ENCODE assay signal across 34 cellular contexts in genomic region chr10:95282115-95282514, GRCh38. TPM values are rescaled to one million over a fixed set of nuclear protein-coding genes. Genes with fewer than 3 reads are reported as not detected.
A peak's percentile ranks its signal among the peaks of the same experiment; 100 is the strongest.
DNase-seq lines count a peak whose midpoint lies in the region; ATAC-seq, FAIRE-seq and TF ChIP-seq lines count a peak whose summit lies in the region.
"Had no signal": no experiment of that assay in that cellular context is flagged by ENCODE, and none has a peak within 500 bp of the region (broad histone marks: within the 10 kb centered on the region; RNA-seq: fewer than 3 reads in every experiment).

No MANE protein-coding gene starts in this region.

- H3K9ac ChIP-seq in IMR-90 (ENCODE audit: low read depth, low read length) (no peak overlapping the region), HepG2 (ENCODE audit: insufficient read depth, low read depth, low read length) (no peak overlapping the region), smooth muscle cell (ENCODE audit: low read depth) (no peak overlapping the region)
- H3K9ac ChIP-seq: BLaER1 had no signal

- H3K36me3 ChIP-seq in IMR-90 (ENCODE audit: control insufficient read depth, insufficient read depth, low read length) = peaks cover 8% of the 10 kb centered on the region; the same call in 1 of the 2 replicates
- H3K36me3 ChIP-seq in HepG2 (replicated peaks in 1 of 2; ENCODE audit: control insufficient read depth in 1 of 2, insufficient read depth in 2 of 2, low read length in 2 of 2) = peaks cover 2 to 7% of the 10 kb centered on the region in 2 experiments; a peak in 3 of 5 replicates
- H3K36me3 ChIP-seq in smooth muscle cell (ENCODE audit: low read depth) = no peaks in the 10 kb centered on the region
- H3K36me3 ChIP-seq: SJCRH30 had no signal

- H3K27me3 ChIP-seq in IMR-90 (ENCODE audit: control insufficient read depth, insufficient read depth, low read length) (no peaks in the 10 kb centered on the region), HepG2 (ENCODE audit: control insufficient read depth in 1 of 2, insufficient read depth in 2 of 2, low read length in 2 of 2) (no peaks in the 10 kb centered on the region), smooth muscle cell (ENCODE audit: low read depth) (no peaks in the 10 kb centered on the region)
- H3K27me3 ChIP-seq: BLaER1, SJCRH30, upper lobe of left lung had no signal

- H3K4me1 ChIP-seq in IMR-90 (ENCODE audit: control insufficient read depth, insufficient read depth, low read length) (peaks cover 25% of the 10 kb centered on the region), HepG2 (ENCODE audit: insufficient read depth, low read length) (peaks cover 100% of the 10 kb centered on the region), smooth muscle cell (ENCODE audit: low read depth) (peaks cover 3% of the 10 kb centered on the region)
- H3K4me1 ChIP-seq: SJCRH30 had no signal

- no peak overlapping the region for H2BK15ac ChIP-seq in IMR-90 (ENCODE audit: low read depth, low read length)

- H4K5ac ChIP-seq in IMR-90 (ENCODE audit: low read depth, low read length) = no peak overlapping the region

- H3K4me3 ChIP-seq in IMR-90 (ENCODE audit: insufficient read depth, low read depth, low read length) = no peak overlapping the region
- no peak overlapping the region for H3K4me3 ChIP-seq in astrocyte of the spinal cord (ENCODE audit: low read depth, low read length)
- no peak overlapping the region for H3K4me3 ChIP-seq in HepG2 (replicated peaks in 1 of 3; ENCODE audit: insufficient read depth in 1 of 3, low read depth in 2 of 3, low read length in 3 of 3)
- no peak overlapping the region for H3K4me3 ChIP-seq in smooth muscle cell
- H3K4me3 ChIP-seq: BLaER1, coronary artery, SJCRH30, skin epidermis, upper lobe of left lung had no signal

- H2BK5ac ChIP-seq in IMR-90 (ENCODE audit: low read depth, low read length, poor library complexity, severe bottlenecking) = peak overlapping the region; percentile 43

- FAIRE-seq in HepG2 (lab: Jason Lieb, UNC) (no peak), GM12892 (lab: Jason Lieb, UNC) (no peak)
- FAIRE-seq: bronchial epithelial cell, frontal cortex, GM18507, RCC 7860 had no signal

- H3K23ac ChIP-seq in IMR-90 (ENCODE audit: low read depth, low read length) = no peak overlapping the region

- TF ChIP-seq RAD21 in IMR-90 (IDR thresholded peaks at IDR 0.05; ENCODE audit: low read length) = no peak
- TF ChIP-seq RAD21 in HepG2 (CRISPR knock-in tag; IDR thresholded peaks at IDR 0.05) = no peak

- peak; percentile 31 for DNase-seq in IMR-90
- DNase-seq in astrocyte of the spinal cord (ENCODE audit: low read depth, low spot score) = peak; percentile 52
- DNase-seq in HepG2 (ENCODE audit: low spot score) = peak; percentile 50
- no peak for DNase-seq in smooth muscle cell (lab: John Stamatoyannopoulos, UW; ENCODE audit: unreplicated experiment)
- no peak for DNase-seq in HuH-7.5 (ENCODE audit: low spot score)
- DNase-seq in GM12892 (ENCODE audit: insufficient read length) = no peak
- DNase-seq: activated CD4-positive, alpha-beta memory T cell treated with anti-CD3 and anti-CD28 coated beads for 36 hours; activated CD4-positive, CD25-positive, alpha-beta regulatory T cell treated with anti-CD3 and anti-CD28 coated beads, Interleukin-2, amount 50 U/mL, for 72 hours; activated CD8-positive, alpha-beta memory T cell treated with anti-CD3 and anti-CD28 coated beads, Interleukin-2, amount 50 U/mL, for 48 hours; activated naive CD4-positive, alpha-beta T cell treated with anti-CD3 and anti-CD28 coated beads, Interleukin-2, amount 50 U/mL, for 16 hours; amygdala; COR-L47; effector memory CD4-positive, alpha-beta T cell; GF-D8; hippocampal formation; naive thymus-derived CD8-positive, alpha-beta T cell; NCI-H1105; NCI-H2029; NCI-H69; SJCRH30; stimulated activated CD4-positive, alpha-beta T cell treated with anti-CD3 and anti-CD28 coated beads, Interleukin-1b, Interleukin-23, amount 100 ng/mL, for 48 hours; stimulated activated CD8-positive, alpha-beta memory T cell treated with anti-CD3 and anti-CD28 coated beads, Interleukin-4, amount 100 ng/mL, for 48 hours; T-cell; upper lobe of left lung had no signal

- no peak overlapping the region for H4K91ac ChIP-seq in IMR-90 (ENCODE audit: insufficient read depth, low read depth, low read length)

- in situ Hi-C loops in IMR-90 (cut with MboI; ENCODE audit: low sequenced_read_pairs) (no loop called here), astrocyte of the spinal cord (cut with HindIII; ENCODE audit: low sequenced_read_pairs) (no loop called here), HepG2 (cut with HindIII; ENCODE audit: extremely low pct_ligation_motif_present, low pct_unique_long_range_greater_than_20kb) (no loop called here)

- H3K9me3 ChIP-seq in IMR-90 (ENCODE audit: control insufficient read depth, insufficient read depth, low read length) = no peaks in the 10 kb centered on the region
- H3K9me3 ChIP-seq in HepG2 (ENCODE audit: low read length) = no peaks in the 10 kb centered on the region
- no peaks in the 10 kb centered on the region for H3K9me3 ChIP-seq in smooth muscle cell (replicated peaks; ENCODE audit: low read depth)
- H3K9me3 ChIP-seq: BLaER1, SJCRH30, upper lobe of left lung had no signal

- dilution Hi-C loops in IMR-90 (cut with HindIII; ENCODE audit: low sequenced_read_pairs, unreplicated experiment) = no loop called here

- H3F3A ChIP-seq in smooth muscle cell (ENCODE audit: low read depth) = peaks cover 19% of the 10 kb centered on the region

- TF ChIP-seq EP300 in HepG2 (IDR thresholded peaks at IDR 0.05; ENCODE audit: low read depth in 2 of 2, low read length in 2 of 2) = no peak
- TF ChIP-seq EP300 in HepG2 (CRISPR knock-in tag; IDR thresholded peaks at IDR 0.05; ENCODE audit: borderline replicate concordance) = no peak

- H4K8ac ChIP-seq in IMR-90 (ENCODE audit: low read depth in 2 of 2, low read length in 2 of 2) = no peak overlapping the region

- no peak overlapping the region for H2BK20ac ChIP-seq in IMR-90 (ENCODE audit: low read depth, low read length)

- POLR2A ChIA-PET in IMR-90 (lab: Charles Lee; ENCODE audit: unreplicated experiment) (no interaction called here), HepG2 (lab: Yijun Ruan, JAX) (interaction anchor here (1.0 to 1.4 kb wide), 2 partner anchors 9 to 36 kb away, joined by 3 to 4 read pairs; no protein-coding TSS in a partner anchor)

- H3K4ac ChIP-seq in IMR-90 (ENCODE audit: low read depth, low read length) = no peak overlapping the region

- no TSS peak for BruUV-seq in IMR-90 (replicated peaks; lab: Mats Ljungman, UMichigan)
- no TSS peak for BruUV-seq in HepG2 (replicated peaks; lab: Mats Ljungman, UMichigan)

- peaks cover 12 to 77% of the 10 kb centered on the region in 2 experiments; a peak in 2 of 4 replicates for H3K79me1 ChIP-seq in IMR-90 (ENCODE audit: low read depth in 1 of 2, low read length in 2 of 2)

- 40% methylated on average over 1 of the region's 3 CpGs; no CpG with 5 or more reads in 1 of the 2 experiments for WGBS in IMR-90 (ENCODE audit: extremely low coverage in 2 of 2, insufficient read length in 1 of 2), 2 experiments
- 55% methylated on average over 3 of the region's 3 CpGs for WGBS in HepG2 (ENCODE audit: low lambda C conversion rate)
- WGBS in smooth muscle cell (ENCODE audit: low lambda C conversion rate) = 63% methylated on average over 3 of the region's 3 CpGs

- no peak overlapping the region for H3K14ac ChIP-seq in IMR-90 (replicated peaks; ENCODE audit: low read depth, low read length)

- TF ChIP-seq CTCF in IMR-90 (conservative IDR thresholded peaks at IDR 0.05; ENCODE audit: low read depth, low read length) (no peak), astrocyte of the spinal cord (IDR thresholded peaks at IDR 0.05; ENCODE audit: low read depth, low read length) (no peak), HepG2 (CRISPR knock-in tag; IDR thresholded peaks at IDR 0.05) (no peak), smooth muscle cell (IDR thresholded peaks at IDR 0.05; ENCODE audit: borderline replicate concordance, insufficient read depth, poor library complexity, severe bottlenecking) (no peak)

- no peak overlapping the region for H2BK120ac ChIP-seq in IMR-90 (ENCODE audit: low read depth, low read length)

- H4K20me1 ChIP-seq in IMR-90 (ENCODE audit: insufficient read depth, low read length) (peaks cover 84% of the 10 kb centered on the region), HepG2 (ENCODE audit: insufficient read depth, low read length) (peaks cover 11% of the 10 kb centered on the region; the same call in 1 of the 2 replicates), smooth muscle cell (ENCODE audit: low read depth) (peaks cover 98% of the 10 kb centered on the region)

- H3K56ac ChIP-seq in IMR-90 (ENCODE audit: extremely low read depth, insufficient read depth, low read length) = no peak overlapping the region

- H3K4me2 ChIP-seq in IMR-90 (ENCODE audit: low read depth, low read length) (no peak overlapping the region), HepG2 (ENCODE audit: low read depth, low read length) (peak overlapping the region; percentile 44), smooth muscle cell (peak overlapping the region; percentile 3)
- H3K4me2 ChIP-seq: BLaER1 had no signal

- CTCF ChIA-PET in IMR-90 (lab: Yijun Ruan, JAX) (interaction anchor here (1.0 kb wide), 1 partner anchor 81 kb away, joined by 3 read pairs; no protein-coding TSS in a partner anchor), HepG2 (lab: Yijun Ruan, JAX; ENCODE audit: low intra/inter-chr PET ratio, low total read pairs) (no interaction called here)

- H2AK5ac ChIP-seq in IMR-90 (ENCODE audit: low read depth, low read length) = no peak overlapping the region

- H3K79me2 ChIP-seq in HepG2 (ENCODE audit: insufficient read depth, low read length) (peaks cover 99% of the 10 kb centered on the region), smooth muscle cell (ENCODE audit: low read depth) (peaks cover 99% of the 10 kb centered on the region)

- no peak overlapping the region for H3K27ac ChIP-seq in IMR-90 (ENCODE audit: insufficient read depth, low read length)
- peak overlapping the region; percentile 68 for H3K27ac ChIP-seq in HepG2 (ENCODE audit: extremely low read length, insufficient read depth, low read length)
- H3K27ac ChIP-seq in smooth muscle cell (ENCODE audit: low read depth) = peak overlapping the region; percentile 81
- H3K27ac ChIP-seq: BLaER1, SJCRH30, skin epidermis had no signal

- no peak overlapping the region for H3K18ac ChIP-seq in IMR-90 (ENCODE audit: low read depth, low read length)

- H2AFZ ChIP-seq in IMR-90 (replicated peaks; ENCODE audit: low read length, poor library complexity) (no peak overlapping the region), HepG2 (ENCODE audit: low read length) (no peak overlapping the region), smooth muscle cell (ENCODE audit: low read depth) (no peak overlapping the region)

- no peak overlapping the region for H2AK9ac ChIP-seq in IMR-90 (replicated peaks; ENCODE audit: low read depth, low read length, poor library complexity)

- ATAC-seq in IMR-90 (ENCODE audit: low read depth) (peak; percentile 27), HepG2 (peak; percentile 70), HG03039 (IDR thresholded peaks at IDR 0.05; ENCODE audit: unreplicated experiment) (no peak)
- ATAC-seq: esophagus mucosa; left lobe of liver; naive thymus-derived CD8-positive, alpha-beta T cell; T-cell had no signal

- intact Hi-C loops in IMR-90 (cut with micrococcal nuclease) = no loop called here
- intact Hi-C loops in HepG2 (cut with micrococcal nuclease; ENCODE audit: unreplicated experiment) = no loop called here

- peaks cover 32% of the 10 kb centered on the region for H3K9me1 ChIP-seq in IMR-90 (ENCODE audit: insufficient read depth, low read length)

- TF ChIP-seq POLR2A in IMR-90 (IDR thresholded peaks at IDR 0.05; ENCODE audit: low read depth, low read length) = no peak
- TF ChIP-seq POLR2A in HepG2 (IDR thresholded peaks at IDR 0.05; ENCODE audit: insufficient read depth in 1 of 2, low read depth in 2 of 2, low read length in 2 of 2) = no peak
- TF ChIP-seq POLR2A in GM12892 (IDR thresholded peaks at IDR 0.05; ENCODE audit: low read depth, low read length) = no peak

RNA-seq across cellular contexts. Expression of gene PDLIM1, which starts 8.7 kb away (rescaled TPM):
- total RNA-seq in IMR-90 (2012; rRNA removed) (27.5 and 30.1 TPM in 2 replicates), HepG2 (2016; rRNA removed; fragmentation: Illumina TruSeq; extraction: Trizol) (123 and 183 TPM in 2 replicates), smooth muscle cell (72.4 and 102 TPM in 2 replicates)
- polyA plus RNA-seq in IMR-90 (2012; rRNA removed) (179 and 187 TPM in 2 replicates), HepG2 (2011; rRNA removed) (109 and 119 TPM in 2 replicates), smooth muscle cell (187 and 318 TPM in 2 replicates)
- polyA plus RNA-seq in IMR-90 (2012; cell fraction: cytosol; rRNA removed) = 120 and 255 TPM in 2 replicates
- polyA plus RNA-seq in IMR-90 (2012; cell fraction: nucleus; rRNA removed; ENCODE audit: low replicate concordance) = 44.1 and 131 TPM in 2 replicates
- total RNA-seq in HepG2 (2016; cell fraction: cytosol; rRNA removed; fragmentation: Illumina TruSeq; extraction: Trizol; ENCODE audit: low read depth) = 60.3 and 60.8 TPM in 2 replicates
- total RNA-seq in HepG2 (2016; cell fraction: insoluble cytoplasmic fraction; rRNA removed; fragmentation: Illumina TruSeq; extraction: Trizol) = 116 and 166 TPM in 2 replicates
- total RNA-seq in HepG2 (2016; cell fraction: membrane; rRNA removed; fragmentation: Illumina TruSeq; extraction: Trizol) = 123 and 134 TPM in 2 replicates
- 78.1 and 97.1 TPM in 2 replicates for total RNA-seq in HepG2 (2016; cell fraction: nucleus; rRNA removed; fragmentation: Illumina TruSeq; extraction: Trizol)
- polyA plus RNA-seq in HepG2 (2011; cell fraction: cytosol; rRNA removed) = 149 and 160 TPM in 2 replicates
- polyA plus RNA-seq in HepG2 (2011; cell fraction: nucleus; rRNA removed) = 55.5 and 63.7 TPM in 2 replicates
- 173 and 180 TPM in 2 replicates for polyA plus RNA-seq in HepG2 (2012)
- polyA plus RNA-seq in HepG2 (2016; cell fraction: cytosol; fragmentation: Illumina TruSeq; extraction: Trizol; ENCODE audit: low read depth) = 184 TPM in 2 replicates
- 383 and 451 TPM in 2 replicates for polyA plus RNA-seq in HepG2 (2016; cell fraction: insoluble cytoplasmic fraction; fragmentation: Illumina TruSeq; extraction: Trizol; ENCODE audit: low read depth)
- 281 and 307 TPM in 2 replicates for polyA plus RNA-seq in HepG2 (2016; cell fraction: membrane; fragmentation: Illumina TruSeq; extraction: Trizol; ENCODE audit: low read depth)
- polyA plus RNA-seq in HepG2 (2016; cell fraction: nucleus; fragmentation: Illumina TruSeq; extraction: Trizol; ENCODE audit: insufficient read depth, low read depth) = 213 and 214 TPM in 2 replicates
- polyA minus RNA-seq in HepG2 (2011; rRNA and poly(A)+ RNA removed; ENCODE audit: low replicate concordance) = 16.6 and 146 TPM in 2 replicates
- polyA minus RNA-seq in HepG2 (2011; cell fraction: cytosol; rRNA and poly(A)+ RNA removed) = 132 and 136 TPM in 2 replicates
- 53.7 and 70.4 TPM in 2 replicates for polyA minus RNA-seq in HepG2 (2011; cell fraction: nucleus; rRNA and poly(A)+ RNA removed)
- polyA plus RNA-seq in GM12892 (2012; ENCODE audit: missing spikeins) = 305 TPM

Comparison
In these comparisons a context has a peak if more than half of its experiments do, and no peak if none do; other contexts are left out.
1. DNase-seq: peak in IMR-90 (single experiment), astrocyte of the spinal cord (single experiment) and HepG2 (single experiment); none in smooth muscle cell (single experiment), HuH-7.5 (single experiment) and GM12892 (single experiment).